20 cellular contexts compared by ENCODE assay signal in genomic region chr19:1516395-1516753, GRCh38. TPM values are rescaled to one million over a fixed set of nuclear protein-coding genes. Genes with fewer than 3 reads are reported as not detected.
DNase-seq lines count a peak whose midpoint lies in the region; ATAC-seq lines count a peak whose summit lies in the region.
"Had no signal": no experiment of that assay in that cellular context is flagged by ENCODE, and none has a peak within 500 bp of the region (broad histone marks: within the 10 kb centered on the region; RNA-seq: fewer than 3 reads in every experiment).

No MANE protein-coding gene starts in this region.

- H3K36me3 ChIP-seq in neuronal stem cell (replicated peaks in 1 of 2; ENCODE audit: control insufficient read depth in 2 of 2, insufficient read depth in 2 of 2, low read length in 2 of 2) = no peaks in the 10 kb centered on the region
- H3K36me3 ChIP-seq: neural progenitor cell, Peyer's patch, SJCRH30, suprapubic skin, uterus had no signal

- H3K4ac ChIP-seq in neuronal stem cell (ENCODE audit: low read length) = no peak overlapping the region

- no peak overlapping the region for H3K23ac ChIP-seq in neuronal stem cell (ENCODE audit: low read depth, low read length, poor library complexity)

- H3K9me3 ChIP-seq in neuronal stem cell (replicated peaks in 1 of 2; ENCODE audit: control insufficient read depth in 2 of 2, insufficient read depth in 1 of 2, low read depth in 1 of 2, low read length in 2 of 2) = peaks cover 0 to 6% of the 10 kb centered on the region in 2 donors
- H3K9me3 ChIP-seq: Peyer's patch, psoas muscle, SJCRH30, suprapubic skin, uterus had no signal

- no peak overlapping the region for H2BK12ac ChIP-seq in neuronal stem cell (ENCODE audit: low read length)

- DNase-seq in NCI-H82 (lab: John Stamatoyannopoulos, UW) (peak; percentile 51), NCI-H82 treated with DMSO at 0.1 percent for 48 hours (lab: John Stamatoyannopoulos, UW; ENCODE audit: unreplicated experiment) (no peak), NAMALWA (ENCODE audit: low spot score) (peak; percentile 60), neuronal stem cell (ENCODE audit: low spot score) (no peak)
- no peak for DNase-seq in activated CD8-positive, alpha-beta memory T cell treated with anti-CD3 and anti-CD28 coated beads, Interleukin-2, amount 50 U/mL, for 48 hours
- DNase-seq: activated CD4-positive, alpha-beta T cell treated with anti-CD3 and anti-CD28 coated beads for 48 hours; activated naive CD4-positive, alpha-beta T cell treated with anti-CD3 and anti-CD28 coated beads, Interleukin-2, amount 50 U/mL, for 16 hours; aorta; C1 segment of cervical spinal cord; caudate nucleus; dermis blood vessel endothelial cell; kidney glomerular epithelial cell; Peyer's patch; psoas muscle; uterus had no signal

- no peak overlapping the region for H3K9ac ChIP-seq in neuronal stem cell (ENCODE audit: low read depth, low read length, poor library complexity)
- H3K9ac ChIP-seq: neural progenitor cell had no signal

- H2BK5ac ChIP-seq in neuronal stem cell (ENCODE audit: low read length) = no peak overlapping the region

- H2AFZ ChIP-seq in neuronal stem cell (ENCODE audit: low read length) = no peak overlapping the region
- H2AFZ ChIP-seq: neural progenitor cell had no signal

- no peak overlapping the region for H3K14ac ChIP-seq in neuronal stem cell (ENCODE audit: low read length)

- H3K18ac ChIP-seq in neuronal stem cell (ENCODE audit: low read length) = no peak overlapping the region

- H3K4me2 ChIP-seq in neuronal stem cell (ENCODE audit: insufficient read depth, low read length, poor library complexity, severe bottlenecking) = no peak overlapping the region
- H3K4me2 ChIP-seq: neural progenitor cell had no signal

- H2AK5ac ChIP-seq in neuronal stem cell (ENCODE audit: low read depth, low read length) = peak overlapping the region; percentile 68

- H2BK15ac ChIP-seq in neuronal stem cell (ENCODE audit: low read length) = no peak overlapping the region

- peaks cover 2 to 65% (median 25%) of the 10 kb centered on the region in 3 experiments for H3K27me3 ChIP-seq in neuronal stem cell (ENCODE audit: control insufficient read depth in 3 of 3, insufficient read depth in 3 of 3, low read depth in 1 of 3, low read length in 3 of 3)
- H3K27me3 ChIP-seq: SJCRH30, uterus had no signal

- H3K4me3 ChIP-seq in neuronal stem cell (ENCODE audit: low read length in 2 of 2) = no peak overlapping the region
- H3K4me3 ChIP-seq: neural progenitor cell, Peyer's patch, psoas muscle, SJCRH30, suprapubic skin, uterus had no signal

- no CpG with 5 or more reads among the region's 8 CpGs for WGBS in neuronal stem cell (ENCODE audit: extremely low coverage in 2 of 2, insufficient read length in 2 of 2, insufficient replicate concordance in 1 of 2), 2 donors

- H4K8ac ChIP-seq in neuronal stem cell (ENCODE audit: low read depth, low read length) = no peak overlapping the region

- no peak for ATAC-seq in GM19467 (IDR thresholded peaks at IDR 0.05; ENCODE audit: unreplicated experiment)
- ATAC-seq: psoas muscle had no signal

- H3K79me1 ChIP-seq in neuronal stem cell (ENCODE audit: low read depth, low read length) = no peaks in the 10 kb centered on the region

- H3K4me1 ChIP-seq in neuronal stem cell (ENCODE audit: control insufficient read depth in 2 of 2, insufficient read depth in 1 of 2, low read depth in 1 of 2, low read length in 2 of 2) = no peaks in the 10 kb centered on the region
- H3K4me1 ChIP-seq: neural progenitor cell had no signal

- no peak overlapping the region for H4K91ac ChIP-seq in neuronal stem cell (ENCODE audit: low read depth, low read length, poor library complexity)

- no peak overlapping the region for H3K27ac ChIP-seq in neuronal stem cell (replicated peaks; ENCODE audit: low read length)
- H3K27ac ChIP-seq: neural progenitor cell, Peyer's patch, psoas muscle, SJCRH30, suprapubic skin, uterus had no signal

- peak overlapping the region; percentile 28 for H2BK120ac ChIP-seq in neuronal stem cell (ENCODE audit: low read depth, low read length)

RNA-seq across cellular contexts. Expression of gene ADAMTSL5, which starts 3.6 kb away (rescaled TPM):
- polyA plus RNA-seq in neuronal stem cell (2013, experiment 1 of 2) = 0.31 TPM
- 0.21 TPM for polyA plus RNA-seq in neuronal stem cell (2013, experiment 2 of 2)

RNA-seq across cellular contexts. Expression of gene PLK5, which starts 7.5 kb away (rescaled TPM):
- 0.18 TPM for polyA plus RNA-seq in neuronal stem cell (2013, experiment 1 of 2)
- 0.25 TPM for polyA plus RNA-seq in neuronal stem cell (2013, experiment 2 of 2)
- polyA plus RNA-seq: AG04450 had no signal

RNA-seq across cellular contexts. Expression of gene REEP6, which starts 25.4 kb away (rescaled TPM):
- 18.0 TPM for polyA plus RNA-seq in neuronal stem cell (2013, experiment 1 of 2)
- polyA plus RNA-seq in neuronal stem cell (2013, experiment 2 of 2) = 17.5 TPM

RNA-seq across cellular contexts. Expression of gene PCSK4, which starts 26.2 kb away (rescaled TPM):
- 8.3 TPM for polyA plus RNA-seq in neuronal stem cell (2013, experiment 1 of 2)
- 7.9 TPM for polyA plus RNA-seq in neuronal stem cell (2013, experiment 2 of 2)

RNA-seq across cellular contexts. Expression of gene C19orf25, which starts 37.4 kb away (rescaled TPM):
- 22.9 TPM for polyA plus RNA-seq in neuronal stem cell (2013, experiment 1 of 2)
- polyA plus RNA-seq in neuronal stem cell (2013, experiment 2 of 2) = 21.4 TPM

Comparison
In these comparisons a context has a peak if more than half of its experiments do, and no peak if none do; other contexts are left out.
1. DNase-seq: peak in NCI-H82 (single experiment) and NAMALWA (single experiment); none in NCI-H82 treated with DMSO at 0.1 percent for 48 hours (single experiment), neuronal stem cell (single experiment) and activated CD8-positive, alpha-beta memory T cell treated with anti-CD3 and anti-CD28 coated beads, Interleukin-2, amount 50 U/mL, for 48 hours (single experiment).